Comparison of ENCODE assay signal across 27 cellular contexts in genomic region chr4:99221980-99222379, GRCh38. TPM values are rescaled to one million over a fixed set of nuclear protein-coding genes. Genes with fewer than 3 reads are reported as not detected.
A peak's percentile ranks its signal among the peaks of the same experiment; 100 is the strongest.
DNase-seq lines count a peak whose midpoint lies in the region; TF ChIP-seq lines count a peak whose summit lies in the region.
"Had no signal": no experiment of that assay in that cellular context is flagged by ENCODE, and none has a peak within 500 bp of the region (broad histone marks: within the 10 kb centered on the region; RNA-seq: fewer than 3 reads in every experiment).

No MANE protein-coding gene starts in this region.

- peak; percentile 30 for DNase-seq in choroid plexus epithelial cell (ENCODE audit: low read depth)
- peak; percentile 18 for DNase-seq in iPS-NIHi7 (ENCODE audit: extremely low spot score)
- peak; percentile 14 for DNase-seq in skeletal muscle cell (ENCODE audit: low read depth)
- no peak for DNase-seq in SHP77 treated with DMSO at 0.1 percent for 48 hours (lab: John Stamatoyannopoulos, UW)
- no peak for DNase-seq in ascending aorta (ENCODE audit: low spot score in 2 of 2)
- no peak for DNase-seq in PC-9
- DNase-seq in activated CD4-positive, alpha-beta T cell treated with anti-CD3 and anti-CD28 coated beads, Interleukin-2, amount 50 U/mL, for 1 hour = no peak
- DNase-seq: activated CD4-positive, alpha-beta T cell treated with anti-CD3 and anti-CD28 coated beads, Interleukin-2, amount 50 U/mL, for 48 hours; activated gamma-delta T cell treated with Interleukin-2 at 50 U/mL for 16 hours; activated T-cell treated with anti-CD3 and anti-CD28 coated beads for 4 hours; CD4-positive, alpha-beta T cell; DMS153; GDM1; glutamatergic neuron; immature natural killer cell; naive B cell; NCI-H1930; NCI-H446; sigmoid colon; stimulated activated CD4-positive, alpha-beta T cell treated with anti-CD3 and anti-CD28 coated beads, Interleukin-1b, Interleukin-23, amount 100 ng/mL, for 48 hours; stimulated activated naive B cell treated with anti-CD40 and anti-IgM and Interleukin-4, amounts not matched to agents 10 μg/mL and 1 μg/mL and 100 μg/mL, for 72 hours had no signal

- BruUV-seq in PC-9 (replicated peaks; lab: Mats Ljungman, UMichigan) = no TSS peak

- no peaks in the 10 kb centered on the region for H3F3A ChIP-seq in PC-9 (ENCODE audit: insufficient read depth, low read depth)

- H3K9ac ChIP-seq in HUES48 (ENCODE audit: low read depth, low read length) = no peak overlapping the region
- H3K9ac ChIP-seq: KMS-11 had no signal

- no peak for TF ChIP-seq CTCF in choroid plexus epithelial cell (conservative IDR thresholded peaks at IDR 0.05; ENCODE audit: low read depth, low read length)
- TF ChIP-seq CTCF in ascending aorta (IDR thresholded peaks at IDR 0.05) = no peak
- TF ChIP-seq CTCF in PC-9 (conservative IDR thresholded peaks at IDR 0.05) = no peak

- no peaks in the 10 kb centered on the region for H3K27me3 ChIP-seq in HUES48 (ENCODE audit: control insufficient read depth, insufficient read depth, low read length)
- no peaks in the 10 kb centered on the region for H3K27me3 ChIP-seq in ascending aorta
- H3K27me3 ChIP-seq in PC-9 (ENCODE audit: insufficient read depth, low read depth) = no peaks in the 10 kb centered on the region
- H3K27me3 ChIP-seq: sigmoid colon had no signal

- H3K4me1 ChIP-seq in HUES48 (ENCODE audit: control insufficient read depth, insufficient read depth, low read length) (peaks cover 23% of the 10 kb centered on the region), ascending aorta (no peaks in the 10 kb centered on the region), PC-9 (replicated peaks; ENCODE audit: insufficient read depth) (no peaks in the 10 kb centered on the region)

- H3K9me3 ChIP-seq in HUES48 (ENCODE audit: control insufficient read depth, insufficient read depth, low read length) = no peaks in the 10 kb centered on the region
- peaks cover 0 to 9% of the 10 kb centered on the region in 2 donors for H3K9me3 ChIP-seq in ascending aorta
- no peaks in the 10 kb centered on the region for H3K9me3 ChIP-seq in PC-9 (ENCODE audit: insufficient read depth, low read depth)
- H3K9me3 ChIP-seq: sigmoid colon had no signal

- H3K4me3 ChIP-seq in HUES48 (ENCODE audit: low read depth, low read length) (no peak overlapping the region), choroid plexus epithelial cell (ENCODE audit: low read depth, low read length) (no peak overlapping the region), skeletal muscle cell (ENCODE audit: low read depth, low read length) (no peak overlapping the region), ascending aorta (no peak overlapping the region), PC-9 (no peak overlapping the region)
- H3K4me3 ChIP-seq: lung, sigmoid colon had no signal

- H2AFZ ChIP-seq in PC-9 = no peak overlapping the region

- POLR2A ChIA-PET in PC-9 (lab: Charles Lee; ENCODE audit: unreplicated experiment) = no interaction called here

- no peaks in the 10 kb centered on the region for H3K79me2 ChIP-seq in PC-9 (ENCODE audit: low read depth)

- intact Hi-C loops in ascending aorta (cut with DNase I) (no loop called here), PC-9 (cut with micrococcal nuclease; ENCODE audit: unreplicated experiment) (no loop called here)

- CTCF ChIA-PET in PC-9 (lab: Charles Lee) = no interaction called here

- peak overlapping the region; percentile 16 for H3K27ac ChIP-seq in HUES48 (ENCODE audit: low read depth, low read length)
- H3K27ac ChIP-seq in ascending aorta = no peak overlapping the region
- H3K27ac ChIP-seq in PC-9 = no peak overlapping the region
- H3K27ac ChIP-seq: KMS-11 had no signal

- no peaks in the 10 kb centered on the region for H4K20me1 ChIP-seq in PC-9 (ENCODE audit: insufficient read depth)

- no peaks in the 10 kb centered on the region for H3K9me2 ChIP-seq in PC-9 (ENCODE audit: insufficient read depth)

- H3K36me3 ChIP-seq in HUES48 (ENCODE audit: control insufficient read depth, insufficient read depth, low read length) = no peaks in the 10 kb centered on the region
- H3K36me3 ChIP-seq in ascending aorta = no peaks in the 10 kb centered on the region
- H3K36me3 ChIP-seq in PC-9 (ENCODE audit: low read depth) = no peaks in the 10 kb centered on the region
- H3K36me3 ChIP-seq: sigmoid colon had no signal

- H3K4me2 ChIP-seq in PC-9 = no peak overlapping the region
- H3K4me2 ChIP-seq: KMS-11 had no signal

RNA-seq across cellular contexts. Expression of gene ADH6, which starts 2.9 kb away (rescaled TPM):
- total RNA-seq in ascending aorta (not detected), PC-9 (2021) (not detected in 2 replicates)
- total RNA-seq: CD4-positive, alpha-beta T cell; epithelial cell of proximal tubule; osteoblast; sigmoid colon; T-helper 2 cell treated with Interferon-gamma antibody and Interleukin-4, amounts not matched to agents 100 ng/mL and 5 ng/mL, for 36 hours had no signal

Comparison
In these comparisons a context has a peak if more than half of its experiments do, and no peak if none do; other contexts are left out.
1. DNase-seq: peak in choroid plexus epithelial cell (single experiment), iPS-NIHi7 (single experiment) and skeletal muscle cell (single experiment); none in SHP77 treated with DMSO at 0.1 percent for 48 hours (single experiment), ascending aorta (0 of 2), PC-9 (0 of 2) and activated CD4-positive, alpha-beta T cell treated with anti-CD3 and anti-CD28 coated beads, Interleukin-2, amount 50 U/mL, for 1 hour (single experiment).